ENCODE assay signal across 24 cellular contexts in the genomic region with DNA sequence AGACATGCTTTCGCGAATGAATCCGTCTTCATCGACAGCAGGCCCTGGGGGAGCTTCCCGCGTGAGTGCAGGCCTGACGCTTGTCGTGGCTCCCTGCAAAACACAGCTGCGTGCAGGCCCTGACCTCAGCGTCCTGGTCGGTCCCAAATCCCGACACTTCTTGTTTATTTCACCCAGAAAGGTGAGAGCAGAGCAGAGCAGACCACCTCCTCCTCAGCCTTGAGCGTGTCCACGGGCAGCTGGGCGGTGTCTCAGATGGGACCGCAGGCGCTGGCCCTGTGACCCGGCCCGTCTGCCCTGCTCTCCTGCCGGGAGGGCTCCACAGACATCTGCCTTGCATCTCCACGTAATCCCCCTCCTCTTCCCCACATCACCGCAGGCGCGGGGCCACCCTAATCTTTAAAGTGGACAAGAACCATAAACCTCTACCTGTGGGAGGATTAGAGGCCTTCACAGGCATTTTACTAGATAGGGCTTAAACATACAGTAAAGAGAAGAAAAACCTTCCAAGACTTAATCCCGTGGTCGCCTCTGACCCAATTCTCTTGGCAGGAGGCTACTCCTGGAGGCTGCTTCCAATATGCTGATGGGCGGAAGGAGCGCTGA. TPM values are rescaled to one million over a fixed set of nuclear protein-coding genes. Genes with fewer than 3 reads are reported as not detected.
"Had no signal": no experiment of that assay in that cellular context is flagged by ENCODE, and none has a peak within 500 bp of the region (broad histone marks: within the 10 kb centered on the region; RNA-seq: fewer than 3 reads in every experiment).

No MANE protein-coding gene starts in this region.

- ATAC-seq: effector memory CD8-positive, alpha-beta T cell; gastrocnemius medialis; heart right ventricle; mucosa of descending colon; naive thymus-derived CD8-positive, alpha-beta T cell; stimulated activated naive CD8-positive, alpha-beta T cell treated with anti-CD3 and anti-CD28 coated beads, Interleukin-15, Interleukin-2, amounts not matched to agents 100 U/mL and 50 U/mL, for 24 hours had no signal

- H3K4me1 Mint-ChIP-seq: naive thymus-derived CD8-positive, alpha-beta T cell; neural crest cell had no signal

- H3K4me3 ChIP-seq: esophagus muscularis mucosa, gastrocnemius medialis, heart right ventricle, mucosa of descending colon, suprapubic skin, thyroid gland, uterus had no signal

- H3K27me3 ChIP-seq: esophagus muscularis mucosa, gastrocnemius medialis, heart right ventricle, suprapubic skin, thyroid gland, uterus had no signal

- H3K9me3 ChIP-seq: gastrocnemius medialis, suprapubic skin, thyroid gland, uterus had no signal

- H3K36me3 ChIP-seq: uterus had no signal

- H3K27ac Mint-ChIP-seq: dendritic cell treated with granulocyte-macrophage colony-stimulating factor and Interleukin-4, amounts not matched to agents 40 ng/mL and 50 ng/mL, for 4 days; effector memory CD8-positive, alpha-beta T cell; naive thymus-derived CD8-positive, alpha-beta T cell; type B pancreatic cell had no signal

- H3K27me3 Mint-ChIP-seq: dendritic cell treated with granulocyte-macrophage colony-stimulating factor and Interleukin-4, amounts not matched to agents 40 ng/mL and 50 ng/mL, for 4 days; effector memory CD8-positive, alpha-beta T cell; naive thymus-derived CD8-positive, alpha-beta T cell; type B pancreatic cell had no signal

- DNase-seq: effector memory CD8-positive, alpha-beta T cell; gastrocnemius medialis; heart right ventricle; hypothalamus; kidney glomerular epithelial cell; mammary epithelial cell; mucosa of descending colon; naive thymus-derived CD8-positive, alpha-beta T cell; posterior cingulate gyrus; small intestine; stimulated activated CD4-positive, alpha-beta T cell treated with anti-CD3 and anti-CD28 coated beads, Interleukin-12 subunit alpha, Interleukin-12 subunit beta, amount 100 ng/mL, for 4 hours; stimulated activated naive CD8-positive, alpha-beta T cell treated with anti-CD3 and anti-CD28 coated beads, Interleukin-15, Interleukin-2, amounts not matched to agents 100 U/mL and 50 U/mL, for 24 hours; thyroid gland; uterus had no signal

- H3K4me3 Mint-ChIP-seq: dendritic cell treated with granulocyte-macrophage colony-stimulating factor and Interleukin-4, amounts not matched to agents 40 ng/mL and 50 ng/mL, for 4 days; effector memory CD8-positive, alpha-beta T cell; naive thymus-derived CD8-positive, alpha-beta T cell; neural crest cell; type B pancreatic cell had no signal

- H3K27ac ChIP-seq: epithelial cell of prostate, esophagus muscularis mucosa, gastrocnemius medialis, heart right ventricle, suprapubic skin, thyroid gland, uterus had no signal

- H3K9me3 Mint-ChIP-seq: dendritic cell treated with granulocyte-macrophage colony-stimulating factor and Interleukin-4, amounts not matched to agents 40 ng/mL and 50 ng/mL, for 4 days; effector memory CD8-positive, alpha-beta T cell; naive thymus-derived CD8-positive, alpha-beta T cell; neural crest cell; type B pancreatic cell had no signal

- H3K4me1 ChIP-seq: esophagus muscularis mucosa, gastrocnemius medialis, heart right ventricle, suprapubic skin, thyroid gland, uterus had no signal

RNA-seq across cellular contexts. Expression of gene LHX3, which starts 7.5 kb away (rescaled TPM):
- total RNA-seq: esophagus muscularis mucosa; fibroblast of villous mesenchyme; gastrocnemius medialis; heart right ventricle; liver; mammary epithelial cell; mucosa of descending colon; naive thymus-derived CD8-positive, alpha-beta T cell; osteocyte; pulmonary artery endothelial cell; thyroid gland; uterus had no signal
